Comparison of ENCODE assay signal across 8 cellular contexts in the genomic region with DNA sequence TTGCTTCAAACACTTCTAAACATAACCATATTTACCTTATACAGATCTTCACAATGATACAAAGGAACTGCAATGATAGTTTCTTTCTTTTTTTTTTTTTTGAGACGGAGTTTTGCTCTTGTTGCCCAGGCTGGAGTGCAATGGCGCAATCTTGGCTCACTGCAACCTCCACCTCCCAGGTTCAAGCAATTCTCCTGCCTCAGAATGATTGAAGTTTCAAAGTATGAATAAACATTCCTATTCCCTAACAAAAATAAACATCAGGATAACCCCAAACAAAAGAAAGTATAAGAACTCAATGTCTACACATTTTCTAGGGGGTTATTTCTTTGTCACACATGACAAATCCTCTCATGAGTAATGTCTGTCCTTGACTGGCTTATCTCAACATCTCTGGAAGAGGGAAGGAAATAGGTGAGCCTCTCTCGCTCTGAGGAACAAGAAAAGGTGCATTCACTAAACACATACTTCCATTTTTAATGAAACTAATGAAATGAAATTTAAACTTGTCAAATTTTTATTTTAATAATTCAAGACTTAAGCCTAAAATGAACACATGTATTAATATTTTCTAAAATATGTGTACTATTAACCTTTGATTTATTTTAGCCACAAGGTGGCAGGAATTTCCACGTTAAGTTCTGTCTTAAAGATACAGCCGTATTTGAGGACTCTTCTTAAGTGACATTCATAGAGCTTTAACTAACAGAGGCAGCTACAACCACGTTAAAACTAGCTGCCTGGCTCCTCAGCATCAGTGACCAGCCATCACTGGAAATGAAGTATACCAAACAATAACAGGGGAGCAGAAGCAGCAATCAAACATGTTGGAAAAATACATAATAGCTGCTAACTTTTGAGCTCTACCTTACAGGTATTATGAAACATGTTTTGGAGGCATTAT. TPM values are rescaled to one million over a fixed set of nuclear protein-coding genes. Genes with fewer than 3 reads are reported as not detected.
DNase-seq lines count a peak whose midpoint lies in the region; ATAC-seq and TF ChIP-seq lines count a peak whose summit lies in the region.

No MANE protein-coding gene starts in this region.

- H3K27me3 ChIP-seq in right atrium auricular region (no peaks in the 10 kb centered on the region), stomach (peaks cover 0 to 24% (median 0%) of the 10 kb centered on the region in 3 donors)

- H3K4me1 ChIP-seq in right atrium auricular region, result no peaks in the 10 kb centered on the region
- H3K4me1 ChIP-seq in stomach, result peaks cover 0 to 5% (median 2%) of the 10 kb centered on the region in 4 donors

- intact Hi-C loops in stomach (cut with DNase I; ENCODE audit: low total_unique reads), result no loop called here

- H3K4me3 Mint-ChIP-seq in stimulated activated effector memory CD8-positive, alpha-beta T cell treated with anti-CD3 and anti-CD28 coated beads, Interleukin-12 subunit alpha, Interleukin-12 subunit beta, amount 100 ng/mL, for 72 hours, result peak overlapping the region; percentile 21

- H3K9me3 ChIP-seq in right atrium auricular region (no peaks in the 10 kb centered on the region), stomach (no peaks in the 10 kb centered on the region)

- no peak for TF ChIP-seq POLR2A in stomach (IDR thresholded peaks at IDR 0.05)

- WGBS in stomach, 5 donors, result 10 to 21% (median 12%) methylated on average over 6 of the region's 6 CpGs

- TF ChIP-seq CTCF in epithelial cell of esophagus (IDR thresholded peaks at IDR 0.05; ENCODE audit: insufficient read depth, low read depth, low read length, missing control alignments), result peak; percentile 36
- peak in 1 of 2 donors; percentile 46 for TF ChIP-seq CTCF in right atrium auricular region (IDR thresholded peaks at IDR 0.05)
- TF ChIP-seq CTCF in stomach (IDR thresholded peaks at IDR 0.05), result peak in 2 of 7 experiments; percentile 8 to 35

- DNase-seq in DMS79 treated with DMSO at 0.1 percent for 48 hours (lab: John Stamatoyannopoulos, UW), result peak; percentile 13
- DNase-seq in DMS79 (lab: John Stamatoyannopoulos, UW), result no peak
- DNase-seq in NCI-H748 (lab: John Stamatoyannopoulos, UW; ENCODE audit: unreplicated experiment), result peak; percentile 63
- DNase-seq in epithelial cell of esophagus (ENCODE audit: low read depth), result peak; percentile 83
- DNase-seq in stimulated activated effector memory CD8-positive, alpha-beta T cell treated with anti-CD3 and anti-CD28 coated beads, Interleukin-12 subunit alpha, Interleukin-12 subunit beta, amount 100 ng/mL, for 72 hours (ENCODE audit: low spot score in 2 of 2), result no peak
- no peak for DNase-seq in right atrium auricular region (ENCODE audit: low spot score)
- no peak for DNase-seq in stomach

- peak; percentile 63 for ATAC-seq in GM21423 (IDR thresholded peaks at IDR 0.05; ENCODE audit: unreplicated experiment)
- ATAC-seq in stimulated activated effector memory CD8-positive, alpha-beta T cell treated with anti-CD3 and anti-CD28 coated beads, Interleukin-12 subunit alpha, Interleukin-12 subunit beta, amount 100 ng/mL, for 72 hours, result peak; percentile 35

- H3K27ac ChIP-seq in right atrium auricular region (no peak overlapping the region), stomach (no peak overlapping the region)

- no peaks in the 10 kb centered on the region for H3K36me3 Mint-ChIP-seq in stimulated activated effector memory CD8-positive, alpha-beta T cell treated with anti-CD3 and anti-CD28 coated beads, Interleukin-12 subunit alpha, Interleukin-12 subunit beta, amount 100 ng/mL, for 72 hours

- no peak overlapping the region for H3K27ac Mint-ChIP-seq in stimulated activated effector memory CD8-positive, alpha-beta T cell treated with anti-CD3 and anti-CD28 coated beads, Interleukin-12 subunit alpha, Interleukin-12 subunit beta, amount 100 ng/mL, for 72 hours

- no peak overlapping the region for H3K4me3 ChIP-seq in epithelial cell of esophagus (ENCODE audit: low read length)
- no peak overlapping the region for H3K4me3 ChIP-seq in right atrium auricular region
- H3K4me3 ChIP-seq in stomach, result no peak overlapping the region

- no peak for TF ChIP-seq EP300 in stomach (IDR thresholded peaks at IDR 0.05)

- H3K36me3 ChIP-seq in right atrium auricular region (no peaks in the 10 kb centered on the region), stomach (no peaks in the 10 kb centered on the region)

- peaks cover 20% of the 10 kb centered on the region for H3K4me1 Mint-ChIP-seq in stimulated activated effector memory CD8-positive, alpha-beta T cell treated with anti-CD3 and anti-CD28 coated beads, Interleukin-12 subunit alpha, Interleukin-12 subunit beta, amount 100 ng/mL, for 72 hours

- H3K9me3 Mint-ChIP-seq in stimulated activated effector memory CD8-positive, alpha-beta T cell treated with anti-CD3 and anti-CD28 coated beads, Interleukin-12 subunit alpha, Interleukin-12 subunit beta, amount 100 ng/mL, for 72 hours, result no peaks in the 10 kb centered on the region

RNA-seq across cellular contexts. Expression of a gene that starts 58.3 kb away (rescaled TPM):
- total RNA-seq in right atrium auricular region (10 to 100 TPM; 82.5 to 96.5 TPM), stomach (10 to 100 TPM in 4 of 5 donors, 1 to 10 TPM in 1; 2.9 to 79.9 (median 68.9) TPM)
- polyA plus RNA-seq in stomach, result 10 to 100 TPM; 32.9 to 49.3 (median 42.8) TPM

Comparison
In these comparisons a context has a peak if more than half of its experiments do, and no peak if none do; other contexts are left out.
1. DNase-seq: peak in DMS79 treated with DMSO at 0.1 percent for 48 hours (single experiment), NCI-H748 (single experiment) and epithelial cell of esophagus (single experiment); none in DMS79 (single experiment), stimulated activated effector memory CD8-positive, alpha-beta T cell treated with anti-CD3 and anti-CD28 coated beads, Interleukin-12 subunit alpha, Interleukin-12 subunit beta, amount 100 ng/mL, for 72 hours (0 of 2), right atrium auricular region (single experiment) and stomach (single experiment).